In genomic region chr15:74542192-74543042, GRCh38 we compare ENCODE assay signal across 9 cellular contexts. TPM values are rescaled to one million over a fixed set of nuclear protein-coding genes. Genes with fewer than 3 reads are reported as not detected.
DNase-seq lines count a peak whose midpoint lies in the region; ATAC-seq and TF ChIP-seq lines count a peak whose summit lies in the region.
"Had no signal": no experiment of that assay in that cellular context is flagged by ENCODE, and none has a peak within 500 bp of the region (broad histone marks: within the 10 kb centered on the region; RNA-seq: fewer than 3 reads in every experiment).

No MANE protein-coding gene starts in this region.

- H3K27me3 Mint-ChIP-seq in activated naive CD4-positive, alpha-beta T cell treated with anti-CD3 and anti-CD28 coated beads, Interleukin-2, amount 50 U/mL, for 24 hours: no peaks in the 10 kb centered on the region
- H3K27me3 Mint-ChIP-seq in activated naive CD8-positive, alpha-beta T cell: no peaks in the 10 kb centered on the region

- no peak for TF ChIP-seq RAD21 in liver (IDR thresholded peaks at IDR 0.05)

- peak overlapping the region; percentile 94 for H3K27ac Mint-ChIP-seq in activated naive CD4-positive, alpha-beta T cell treated with anti-CD3 and anti-CD28 coated beads, Interleukin-2, amount 50 U/mL, for 24 hours
- peak overlapping the region; percentile 91 for H3K27ac Mint-ChIP-seq in activated naive CD8-positive, alpha-beta T cell

- peak overlapping the region; percentile 98 for H3K4me3 Mint-ChIP-seq in activated naive CD4-positive, alpha-beta T cell treated with anti-CD3 and anti-CD28 coated beads, Interleukin-2, amount 50 U/mL, for 24 hours
- H3K4me3 Mint-ChIP-seq in activated naive CD8-positive, alpha-beta T cell: peak overlapping the region; percentile 91

- H3K9me3 Mint-ChIP-seq in activated naive CD4-positive, alpha-beta T cell treated with anti-CD3 and anti-CD28 coated beads, Interleukin-2, amount 50 U/mL, for 24 hours: no peaks in the 10 kb centered on the region
- no peaks in the 10 kb centered on the region for H3K9me3 Mint-ChIP-seq in activated naive CD8-positive, alpha-beta T cell (ENCODE audit: low read depth)

- H3K9me3 ChIP-seq in liver (ENCODE audit: control insufficient read depth in 4 of 4, low read length in 3 of 4) (no peaks in the 10 kb centered on the region), tibial artery (no peaks in the 10 kb centered on the region)

- H3K36me3 Mint-ChIP-seq in activated naive CD4-positive, alpha-beta T cell treated with anti-CD3 and anti-CD28 coated beads, Interleukin-2, amount 50 U/mL, for 24 hours: peaks cover 6% of the 10 kb centered on the region
- peaks cover 6% of the 10 kb centered on the region for H3K36me3 Mint-ChIP-seq in activated naive CD8-positive, alpha-beta T cell

- TF ChIP-seq CTCF in liver (IDR thresholded peaks at IDR 0.05; ENCODE audit: low read depth, low read length, missing input control): no peak
- TF ChIP-seq CTCF in tibial artery (IDR thresholded peaks at IDR 0.05): no peak

- H3K9ac ChIP-seq in liver (ENCODE audit: low read depth in 1 of 2, low read length in 2 of 2): no peak overlapping the region

- H3K27me3 ChIP-seq in liver (ENCODE audit: control insufficient read depth in 4 of 4, insufficient read depth in 4 of 4, low read length in 3 of 4) (no peaks in the 10 kb centered on the region), tibial artery (no peaks in the 10 kb centered on the region)

- intact Hi-C loops in tibial artery (cut with DNase I; ENCODE audit: low total_unique reads): loop anchor here (5.0 kb wide), 1 partner anchor 75 kb away; no protein-coding TSS in a partner anchor

- H3K4me1 ChIP-seq in liver (ENCODE audit: control insufficient read depth in 4 of 4, insufficient read depth in 4 of 4, low read length in 3 of 4) (peaks cover 7 to 43% (median 37%) of the 10 kb centered on the region in 4 donors), tibial artery (peaks cover 0 to 57% (median 37%) of the 10 kb centered on the region in 4 donors)

- 79% methylated on average over 8 of the region's 8 CpGs for WGBS in liver

- ATAC-seq in GM21786 (IDR thresholded peaks at IDR 0.05; ENCODE audit: unreplicated experiment) (no peak), HG03135 (IDR thresholded peaks at IDR 0.05; ENCODE audit: unreplicated experiment) (no peak), HG03196 (IDR thresholded peaks at IDR 0.05; ENCODE audit: unreplicated experiment) (no peak)

- DNase-seq in activated naive CD4-positive, alpha-beta T cell (lab: John Stamatoyannopoulos, UW): no peak
- no peak for DNase-seq in tibial artery
- DNase-seq: DMS 273 treated with DMSO at 0.1 percent for 48 hours had no signal

- H3K27ac ChIP-seq in liver (ENCODE audit: low read depth in 1 of 2, low read length in 2 of 2): no peak overlapping the region
- peak overlapping the region; percentile 76 to 82 for H3K27ac ChIP-seq in tibial artery

- peak overlapping the region in 2 of 3 donors; percentile 76 to 93 for H3K4me3 ChIP-seq in liver (ENCODE audit: low read depth in 1 of 3, low read length in 3 of 3)
- H3K4me3 ChIP-seq in tibial artery: peak overlapping the region; percentile 80 to 89

- H3K4me1 Mint-ChIP-seq in activated naive CD4-positive, alpha-beta T cell treated with anti-CD3 and anti-CD28 coated beads, Interleukin-2, amount 50 U/mL, for 24 hours: peaks cover 72% of the 10 kb centered on the region
- H3K4me1 Mint-ChIP-seq in activated naive CD8-positive, alpha-beta T cell (ENCODE audit: low read depth): peaks cover 65% of the 10 kb centered on the region

- H3K36me3 ChIP-seq in liver (ENCODE audit: control insufficient read depth in 4 of 4, insufficient read depth in 3 of 4, low read depth in 1 of 4, low read length in 3 of 4) (peaks cover 0 to 3% (median 0%) of the 10 kb centered on the region in 4 donors), tibial artery (peaks cover 0 to 6% (median 0%) of the 10 kb centered on the region in 3 donors)

TF ChIP-seq in liver, 16 proteins besides CTCF, POLR2A, EP300 and RAD21:
- TF ChIP-seq FOXA1 (IDR thresholded peaks at IDR 0.05) (no peak), JUND (IDR thresholded peaks at IDR 0.05) (no peak), SP1 (IDR thresholded peaks at IDR 0.05) (no peak), FOXA2 (IDR thresholded peaks at IDR 0.05) (no peak), NR2F2 (IDR thresholded peaks at IDR 0.05) (no peak), MAX (IDR thresholded peaks at IDR 0.05) (no peak), RXRA (IDR thresholded peaks at IDR 0.05) (no peak), HNF4G (IDR thresholded peaks at IDR 0.05) (no peak), EGR1 (IDR thresholded peaks at IDR 0.05; ENCODE audit: low read depth in 2 of 2) (no peak), YY1 (IDR thresholded peaks at IDR 0.05) (no peak), ZBTB33 (IDR thresholded peaks at IDR 0.05) (no peak), GABPA (IDR thresholded peaks at IDR 0.05 in 1 of 2, conservative IDR thresholded peaks at IDR 0.05 in 1 of 2) (no peak), TAF1 (conservative IDR thresholded peaks at IDR 0.05) (no peak), HNF4A (conservative IDR thresholded peaks at IDR 0.05) (no peak)
- TF ChIP-seq, protein P1, sequence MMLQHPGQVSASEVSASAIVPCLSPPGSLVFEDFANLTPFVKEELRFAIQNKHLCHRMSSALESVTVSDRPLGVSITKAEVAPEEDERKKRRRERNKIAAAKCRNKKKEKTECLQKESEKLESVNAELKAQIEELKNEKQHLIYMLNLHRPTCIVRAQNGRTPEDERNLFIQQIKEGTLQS (IDR thresholded peaks at IDR 0.05): no peak
- TF ChIP-seq, protein P2, sequence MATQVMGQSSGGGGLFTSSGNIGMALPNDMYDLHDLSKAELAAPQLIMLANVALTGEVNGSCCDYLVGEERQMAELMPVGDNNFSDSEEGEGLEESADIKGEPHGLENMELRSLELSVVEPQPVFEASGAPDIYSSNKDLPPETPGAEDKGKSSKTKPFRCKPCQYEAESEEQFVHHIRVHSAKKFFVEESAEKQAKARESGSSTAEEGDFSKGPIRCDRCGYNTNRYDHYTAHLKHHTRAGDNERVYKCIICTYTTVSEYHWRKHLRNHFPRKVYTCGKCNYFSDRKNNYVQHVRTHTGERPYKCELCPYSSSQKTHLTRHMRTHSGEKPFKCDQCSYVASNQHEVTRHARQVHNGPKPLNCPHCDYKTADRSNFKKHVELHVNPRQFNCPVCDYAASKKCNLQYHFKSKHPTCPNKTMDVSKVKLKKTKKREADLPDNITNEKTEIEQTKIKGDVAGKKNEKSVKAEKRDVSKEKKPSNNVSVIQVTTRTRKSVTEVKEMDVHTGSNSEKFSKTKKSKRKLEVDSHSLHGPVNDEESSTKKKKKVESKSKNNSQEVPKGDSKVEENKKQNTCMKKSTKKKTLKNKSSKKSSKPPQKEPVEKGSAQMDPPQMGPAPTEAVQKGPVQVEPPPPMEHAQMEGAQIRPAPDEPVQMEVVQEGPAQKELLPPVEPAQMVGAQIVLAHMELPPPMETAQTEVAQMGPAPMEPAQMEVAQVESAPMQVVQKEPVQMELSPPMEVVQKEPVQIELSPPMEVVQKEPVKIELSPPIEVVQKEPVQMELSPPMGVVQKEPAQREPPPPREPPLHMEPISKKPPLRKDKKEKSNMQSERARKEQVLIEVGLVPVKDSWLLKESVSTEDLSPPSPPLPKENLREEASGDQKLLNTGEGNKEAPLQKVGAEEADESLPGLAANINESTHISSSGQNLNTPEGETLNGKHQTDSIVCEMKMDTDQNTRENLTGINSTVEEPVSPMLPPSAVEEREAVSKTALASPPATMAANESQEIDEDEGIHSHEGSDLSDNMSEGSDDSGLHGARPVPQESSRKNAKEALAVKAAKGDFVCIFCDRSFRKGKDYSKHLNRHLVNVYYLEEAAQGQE (IDR thresholded peaks at IDR 0.05): no peak

RNA-seq across cellular contexts. Expression of gene ARID3B, which starts 1.4 kb away (rescaled TPM):
- 1 to 10 TPM; 3.6 to 6.6 TPM for total RNA-seq in liver
- polyA plus RNA-seq in liver: 1 to 10 TPM; 1.4 to 1.8 TPM

Comparison
In these comparisons a context has a peak if more than half of its experiments do, and no peak if none do; other contexts are left out.
1. H3K27ac ChIP-seq: peak in tibial artery (2 of 2); none in liver (0 of 2).